In the genomic region with DNA sequence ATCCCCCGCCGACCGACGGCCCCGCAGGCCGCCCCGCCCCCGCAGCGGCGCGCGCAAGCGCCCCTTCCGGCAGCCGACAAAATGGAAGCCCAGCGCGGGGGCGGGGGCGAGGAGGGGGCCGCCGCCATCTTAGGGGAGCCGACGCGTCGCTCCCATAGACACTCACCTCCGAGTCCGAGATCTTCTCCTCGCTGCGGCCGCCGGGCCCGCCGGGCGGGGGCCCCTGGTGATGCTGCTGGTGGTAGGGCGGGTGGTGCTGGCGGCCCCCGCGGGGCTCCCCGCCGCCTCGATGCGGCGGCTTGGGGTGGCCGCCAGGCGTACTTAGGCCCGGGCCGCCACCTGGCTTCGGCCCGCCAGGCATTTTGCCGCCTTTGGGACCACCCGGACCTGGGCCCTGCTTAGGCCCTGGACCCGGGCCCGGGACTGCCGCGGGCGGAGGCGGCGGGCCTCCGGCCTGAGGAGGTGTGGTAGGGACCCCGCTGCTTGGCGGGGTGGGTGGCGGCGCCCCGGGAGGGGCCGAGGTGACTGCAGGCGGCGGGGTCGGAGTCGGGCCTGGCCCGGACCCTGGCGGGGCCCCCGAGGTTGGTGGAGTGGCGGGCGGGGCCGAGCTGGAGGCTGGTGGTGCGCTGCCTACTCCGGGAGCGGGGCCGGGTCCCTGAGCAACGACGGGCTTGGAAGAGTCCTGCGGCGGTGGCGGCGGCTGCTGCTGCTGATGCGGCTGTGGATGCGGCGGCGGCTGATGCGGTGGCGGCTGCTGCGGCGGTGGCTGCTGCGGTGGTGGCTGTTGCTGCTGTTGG, we compare ENCODE assay signal across 8 cellular contexts.
DNase-seq lines count a peak whose midpoint lies in the region; ATAC-seq lines count a peak whose summit lies in the region.

No MANE protein-coding gene starts in this region.

- DNase-seq in NCI-H345 treated with DMSO at 0.1 percent for 48 hours (lab: John Stamatoyannopoulos, UW; ENCODE audit: unreplicated experiment) (peak; percentile 37), kidney glomerular epithelial cell (lab: John Stamatoyannopoulos, UW) (peak; percentile 75), cortex of kidney (lab: John Stamatoyannopoulos, UW) (no peak)
- DNase-seq in activated CD4-positive, CD25-positive, alpha-beta regulatory T cell treated with anti-CD3 and anti-CD28 coated beads, Interleukin-2, amount 50 U/mL, for 72 hours = peak; percentile 97
- DNase-seq in central memory CD8-positive, alpha-beta T cell (ENCODE audit: low spot score in 2 of 2) = peak; percentile 81 to 86
- DNase-seq in stimulated activated CD4-positive, alpha-beta T cell treated with anti-CD3 and anti-CD28 coated beads, Interleukin-15, amount 100 ng/mL, for 24 hours = peak; percentile 93

- no peaks in the 10 kb centered on the region for H3K27me3 Mint-ChIP-seq in central memory CD8-positive, alpha-beta T cell

- H3K9me3 Mint-ChIP-seq in central memory CD8-positive, alpha-beta T cell = no peaks in the 10 kb centered on the region

- ATAC-seq in GM18517 (IDR thresholded peaks at IDR 0.05; ENCODE audit: unreplicated experiment) = peak; percentile 34
- peak; percentile 32 for ATAC-seq in HG03103 (IDR thresholded peaks at IDR 0.05; ENCODE audit: low read depth, unreplicated experiment)
- peak; percentile 40 for ATAC-seq in central memory CD8-positive, alpha-beta T cell (replicated peaks; ENCODE audit: extremely low read depth, poor library complexity, severe bottlenecking)

- peak overlapping the region; percentile 86 for H3K4me3 Mint-ChIP-seq in central memory CD8-positive, alpha-beta T cell

- peaks cover 40% of the 10 kb centered on the region for H3K4me1 Mint-ChIP-seq in central memory CD8-positive, alpha-beta T cell

- H3K36me3 Mint-ChIP-seq in central memory CD8-positive, alpha-beta T cell (ENCODE audit: insufficient read depth) = peaks cover 57% of the 10 kb centered on the region

- H3K27ac Mint-ChIP-seq in central memory CD8-positive, alpha-beta T cell (ENCODE audit: low read depth) = peak overlapping the region; percentile 92
